Comparison of ENCODE assay signal across 24 cellular contexts in the genomic region with DNA sequence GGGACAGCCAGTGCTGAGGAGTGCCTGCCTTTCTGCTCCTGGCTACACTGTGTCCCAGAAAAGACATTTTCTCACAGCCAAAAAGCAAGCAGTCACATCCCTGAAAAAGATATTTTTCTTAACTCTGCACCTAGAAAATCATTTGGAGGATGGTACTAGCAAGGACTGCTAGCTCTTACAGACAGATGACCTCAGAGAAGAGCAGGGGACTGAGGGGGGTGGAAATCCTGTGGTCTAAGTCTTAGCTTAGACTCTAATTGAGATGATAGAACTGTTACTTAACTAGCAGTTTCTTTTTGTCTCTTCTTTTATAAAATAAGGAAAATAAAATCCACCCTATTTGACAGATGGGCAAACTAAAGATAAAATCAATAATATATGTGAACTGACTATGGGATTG.
DNase-seq lines count a peak whose midpoint lies in the region; ATAC-seq and TF ChIP-seq lines count a peak whose summit lies in the region.
"Had no signal": no experiment of that assay in that cellular context is flagged by ENCODE, and none has a peak within 500 bp of the region (broad histone marks: within the 10 kb centered on the region; RNA-seq: fewer than 3 reads in every experiment).

No MANE protein-coding gene starts in this region.

- no peak for ATAC-seq in activated T-cell treated with anti-CD3 and anti-CD28 coated beads, Interleukin-2, amount 50 U/mL, for 4 hours
- ATAC-seq in DND-41 (ENCODE audit: insufficient read depth, low read depth) = no peak
- ATAC-seq in naive thymus-derived CD4-positive, alpha-beta T cell = no peak
- no peak for ATAC-seq in HG02840 (IDR thresholded peaks at IDR 0.05; ENCODE audit: low FRiP score, unreplicated experiment)
- ATAC-seq in HG02938 (IDR thresholded peaks at IDR 0.05; ENCODE audit: unreplicated experiment) = no peak
- ATAC-seq: body of pancreas, K562, left lung had no signal

- H3K4me1 ChIP-seq in DND-41 (ENCODE audit: insufficient read depth, low read length) = peaks cover 58% of the 10 kb centered on the region
- peaks cover 0 to 8% of the 10 kb centered on the region in 2 donors for H3K4me1 ChIP-seq in naive thymus-derived CD4-positive, alpha-beta T cell (ENCODE audit: control insufficient read depth in 2 of 2, insufficient read depth in 2 of 2, low read length in 2 of 2)
- H3K4me1 ChIP-seq: body of pancreas, left lung, suprapubic skin had no signal

- TF ChIP-seq CTCF in DND-41 (IDR thresholded peaks at IDR 0.05; ENCODE audit: borderline replicate concordance, extremely low read depth, low read length, poor library complexity, severe bottlenecking) = no peak

- H3K4me2 ChIP-seq in DND-41 (ENCODE audit: insufficient read depth, low read length) = 0 out of 2 replicates have a peak overlapping the region, but pooled peaks have one; percentile 1
- H3K4me2 ChIP-seq: hepatocyte had no signal

- intact Hi-C loops in naive thymus-derived CD4-positive, alpha-beta T cell (cut with micrococcal nuclease) = loop anchor here (10.0 kb wide), 3 partner anchors 384 to 844 kb away; no protein-coding TSS in a partner anchor

- DNase-seq in activated T-cell treated with anti-CD3 and anti-CD28 coated beads, Interleukin-2, amount 50 U/mL, for 24 hours = no peak
- no peak for DNase-seq in activated T-cell treated with anti-CD3 and anti-CD28 coated beads, Interleukin-2, amount 50 U/mL, for 4 hours
- DNase-seq in DND-41 (no peak), OCI-M2 (lab: John Stamatoyannopoulos, UW; ENCODE audit: unreplicated experiment) (no peak)
- no peak for DNase-seq in T-helper 2 cell treated with Interferon-gamma antibody and Interleukin-4, amounts not matched to agents 5 μg/mL and 100 μg/mL, for 36 hours (ENCODE audit: low spot score)
- no peak for DNase-seq in naive thymus-derived CD4-positive, alpha-beta T cell
- DNase-seq: ACHN; activated naive CD4-positive, alpha-beta T cell treated with anti-CD3 and anti-CD28 coated beads, Interleukin-2, amount 50 U/mL, for 16 hours; activated T-cell treated with anti-CD3 and anti-CD28 coated beads, Interleukin-2, amount 50 U/mL, for 1 hour; body of pancreas; C1 segment of cervical spinal cord; effector CD8-positive, alpha-beta T cell; H9; immature natural killer cell; left lung; midbrain; NCI-H187 treated with DMSO at 0.1 percent for 48 hours; NCI-H526 treated with DMSO at 0.1 percent for 48 hours; SW 1271 had no signal

- H3K9ac ChIP-seq in DND-41 (ENCODE audit: low read depth, low read length) = no peak overlapping the region; the same call in 1 of the 2 replicates

- CTCF ChIA-PET in naive thymus-derived CD4-positive, alpha-beta T cell (lab: Charles Lee) = no interaction called here

- H3K27ac Mint-ChIP-seq in activated T-cell treated with anti-CD3 and anti-CD28 coated beads, Interleukin-2, amount 50 U/mL, for 24 hours = peak overlapping the region; percentile 90
- peak overlapping the region; percentile 6 for H3K27ac Mint-ChIP-seq in T-helper 2 cell treated with Interferon-gamma antibody and Interleukin-4, amounts not matched to agents 5 μg/mL and 100 μg/mL, for 36 hours
- peak overlapping the region; percentile 62 to 95 (median 77) for H3K27ac Mint-ChIP-seq in naive thymus-derived CD4-positive, alpha-beta T cell
- H3K27ac Mint-ChIP-seq: H9 had no signal

- no peaks in the 10 kb centered on the region for H3K27me3 Mint-ChIP-seq in activated T-cell treated with anti-CD3 and anti-CD28 coated beads, Interleukin-2, amount 50 U/mL, for 24 hours
- H3K27me3 Mint-ChIP-seq in activated T-cell treated with anti-CD3 and anti-CD28 coated beads, Interleukin-2, amount 50 U/mL, for 4 hours (ENCODE audit: low read depth) = no peaks in the 10 kb centered on the region
- peaks cover 3% of the 10 kb centered on the region for H3K27me3 Mint-ChIP-seq in T-helper 2 cell treated with Interferon-gamma antibody and Interleukin-4, amounts not matched to agents 5 μg/mL and 100 μg/mL, for 36 hours (ENCODE audit: low read depth)
- H3K27me3 Mint-ChIP-seq in naive thymus-derived CD4-positive, alpha-beta T cell = peaks cover 0 to 4% (median 0%) of the 10 kb centered on the region in 5 donors

- H3K4me1 Mint-ChIP-seq in activated T-cell treated with anti-CD3 and anti-CD28 coated beads, Interleukin-2, amount 50 U/mL, for 24 hours (ENCODE audit: low read depth) = peaks cover 54% of the 10 kb centered on the region
- H3K4me1 Mint-ChIP-seq in activated T-cell treated with anti-CD3 and anti-CD28 coated beads, Interleukin-2, amount 50 U/mL, for 4 hours (ENCODE audit: low read depth) = peaks cover 46% of the 10 kb centered on the region
- H3K4me1 Mint-ChIP-seq in T-helper 2 cell treated with Interferon-gamma antibody and Interleukin-4, amounts not matched to agents 5 μg/mL and 100 μg/mL, for 36 hours (ENCODE audit: low read depth) = peaks cover 44% of the 10 kb centered on the region
- H3K4me1 Mint-ChIP-seq in naive thymus-derived CD4-positive, alpha-beta T cell = peaks cover 11 to 62% (median 49%) of the 10 kb centered on the region in 7 donors
- H3K4me1 Mint-ChIP-seq: H9 had no signal

- H2AFZ ChIP-seq in DND-41 (ENCODE audit: low read depth, low read length) = peak overlapping the region; percentile 6; the same call in 1 of the 2 replicates
- H2AFZ ChIP-seq: hepatocyte had no signal

- no peaks in the 10 kb centered on the region for H3K36me3 ChIP-seq in DND-41 (ENCODE audit: insufficient read depth, low read length)
- no peaks in the 10 kb centered on the region for H3K36me3 ChIP-seq in naive thymus-derived CD4-positive, alpha-beta T cell (ENCODE audit: control insufficient read depth in 2 of 3, insufficient read depth in 3 of 3, low read length in 3 of 3)
- H3K36me3 ChIP-seq: left lung, suprapubic skin had no signal

- H4K20me1 ChIP-seq in DND-41 (ENCODE audit: insufficient read depth, low read length) = no peaks in the 10 kb centered on the region

- H3K9me3 Mint-ChIP-seq in activated T-cell treated with anti-CD3 and anti-CD28 coated beads, Interleukin-2, amount 50 U/mL, for 24 hours = peaks cover 20% of the 10 kb centered on the region
- peaks cover 21% of the 10 kb centered on the region for H3K9me3 Mint-ChIP-seq in activated T-cell treated with anti-CD3 and anti-CD28 coated beads, Interleukin-2, amount 50 U/mL, for 4 hours
- peaks cover 63% of the 10 kb centered on the region for H3K9me3 Mint-ChIP-seq in T-helper 2 cell treated with Interferon-gamma antibody and Interleukin-4, amounts not matched to agents 5 μg/mL and 100 μg/mL, for 36 hours
- peaks cover 3 to 54% (median 10%) of the 10 kb centered on the region in 11 donors for H3K9me3 Mint-ChIP-seq in naive thymus-derived CD4-positive, alpha-beta T cell
- H3K9me3 Mint-ChIP-seq: H9 had no signal

- peaks cover 21% of the 10 kb centered on the region for H3K36me3 Mint-ChIP-seq in activated T-cell treated with anti-CD3 and anti-CD28 coated beads, Interleukin-2, amount 50 U/mL, for 24 hours (ENCODE audit: low read depth)
- no peaks in the 10 kb centered on the region for H3K36me3 Mint-ChIP-seq in activated T-cell treated with anti-CD3 and anti-CD28 coated beads, Interleukin-2, amount 50 U/mL, for 4 hours (ENCODE audit: insufficient read depth)
- peaks cover 52% of the 10 kb centered on the region for H3K36me3 Mint-ChIP-seq in T-helper 2 cell treated with Interferon-gamma antibody and Interleukin-4, amounts not matched to agents 5 μg/mL and 100 μg/mL, for 36 hours (ENCODE audit: low read depth)
- H3K36me3 Mint-ChIP-seq in naive thymus-derived CD4-positive, alpha-beta T cell = peaks cover 0 to 67% (median 9%) of the 10 kb centered on the region in 5 donors
- H3K36me3 Mint-ChIP-seq: immature natural killer cell had no signal

- no peak overlapping the region for H3K4me3 ChIP-seq in DND-41 (ENCODE audit: low read depth in 1 of 2, low read length in 2 of 2)
- H3K4me3 ChIP-seq in naive thymus-derived CD4-positive, alpha-beta T cell (ENCODE audit: low read length) = no peak overlapping the region
- H3K4me3 ChIP-seq: body of pancreas, hepatocyte, K562, left lung, suprapubic skin had no signal

- H3K4me3 Mint-ChIP-seq in activated T-cell treated with anti-CD3 and anti-CD28 coated beads, Interleukin-2, amount 50 U/mL, for 24 hours = no peak overlapping the region
- H3K4me3 Mint-ChIP-seq in activated T-cell treated with anti-CD3 and anti-CD28 coated beads, Interleukin-2, amount 50 U/mL, for 4 hours = no peak overlapping the region
- no peak overlapping the region for H3K4me3 Mint-ChIP-seq in T-helper 2 cell treated with Interferon-gamma antibody and Interleukin-4, amounts not matched to agents 5 μg/mL and 100 μg/mL, for 36 hours
- H3K4me3 Mint-ChIP-seq in naive thymus-derived CD4-positive, alpha-beta T cell = no peak overlapping the region
- H3K4me3 Mint-ChIP-seq: H9, immature natural killer cell had no signal

- POLR2A ChIA-PET in naive thymus-derived CD4-positive, alpha-beta T cell (lab: Charles Lee) = no interaction called here

- peak overlapping the region; percentile 47 for H3K27ac ChIP-seq in DND-41 (ENCODE audit: low read length)
- H3K27ac ChIP-seq in naive thymus-derived CD4-positive, alpha-beta T cell (ENCODE audit: low read depth, low read length) = no peak overlapping the region
- H3K27ac ChIP-seq: body of pancreas, hepatocyte, left lung, suprapubic skin had no signal

- H3K79me2 ChIP-seq in DND-41 (ENCODE audit: insufficient read depth, low read length) = no peaks in the 10 kb centered on the region
- H3K79me2 ChIP-seq: hepatocyte had no signal

- peaks cover 4% of the 10 kb centered on the region for H3K9me3 ChIP-seq in DND-41 (ENCODE audit: insufficient read depth, low read length, severe bottlenecking)
- H3K9me3 ChIP-seq in naive thymus-derived CD4-positive, alpha-beta T cell (ENCODE audit: control insufficient read depth in 2 of 3, low read length in 3 of 3) = no peaks in the 10 kb centered on the region
- H3K9me3 ChIP-seq: body of pancreas, left lung, suprapubic skin had no signal

- H3K27me3 ChIP-seq in DND-41 (ENCODE audit: insufficient read depth, low read length, poor library complexity) = no peaks in the 10 kb centered on the region
- no peaks in the 10 kb centered on the region for H3K27me3 ChIP-seq in naive thymus-derived CD4-positive, alpha-beta T cell (ENCODE audit: control insufficient read depth in 2 of 2, insufficient read depth in 2 of 2, low read length in 2 of 2)
- H3K27me3 ChIP-seq: body of pancreas, hepatocyte, left lung, suprapubic skin had no signal

Comparison
In these comparisons a context has a peak if more than half of its experiments do, and no peak if none do; other contexts are left out.
1. H3K27ac Mint-ChIP-seq: peak in every context shown above with its lines; median percentile 90 in activated T-cell treated with anti-CD3 and anti-CD28 coated beads, Interleukin-2, amount 50 U/mL, for 24 hours; 77 in naive thymus-derived CD4-positive, alpha-beta T cell; 6 in T-helper 2 cell treated with Interferon-gamma antibody and Interleukin-4, amounts not matched to agents 5 μg/mL and 100 μg/mL, for 36 hours.